Comparison of ENCODE assay signal across 31 cellular contexts in the genomic region with DNA sequence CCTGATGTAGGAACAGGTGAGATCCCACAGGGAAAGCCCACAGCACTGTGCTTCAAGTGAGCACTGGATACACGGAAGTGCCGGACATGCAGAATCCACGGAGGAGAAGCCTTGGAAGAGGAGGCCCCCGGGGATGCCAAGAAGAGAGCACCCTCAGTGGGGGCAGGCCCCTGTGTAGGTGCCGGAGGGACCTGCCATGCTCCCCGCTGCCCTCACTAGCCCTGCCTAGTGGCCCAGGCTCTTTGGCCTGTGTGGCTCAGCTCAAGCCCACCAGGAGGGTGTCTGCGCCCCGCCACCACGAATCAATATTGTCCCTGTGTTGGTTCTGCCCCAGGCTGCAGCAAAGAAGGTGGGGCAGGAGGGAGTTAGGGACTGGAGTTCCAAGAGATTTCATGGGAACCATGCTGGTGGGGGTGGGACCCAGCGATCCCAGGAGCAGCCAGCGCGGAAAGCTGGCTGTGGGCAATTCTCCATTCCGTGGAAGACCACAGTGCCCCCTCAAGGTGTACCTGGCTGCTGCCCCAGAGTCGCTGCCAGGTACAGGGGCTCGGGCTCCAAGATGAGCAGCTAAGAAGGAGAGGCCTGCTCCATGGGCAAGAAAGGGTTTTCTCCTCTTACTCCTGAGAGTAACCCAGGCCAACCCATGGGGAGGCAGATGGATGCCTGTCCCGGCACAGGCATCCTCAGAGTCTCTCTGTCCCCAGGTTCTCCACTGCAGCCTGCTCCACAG. TPM values are rescaled to one million over a fixed set of nuclear protein-coding genes. Genes with fewer than 3 reads are reported as not detected.
"Had no signal": no experiment of that assay in that cellular context is flagged by ENCODE, and none has a peak within 500 bp of the region (broad histone marks: within the 10 kb centered on the region; RNA-seq: fewer than 3 reads in every experiment).

No MANE protein-coding gene starts in this region.

- H3K79me2 ChIP-seq: parathyroid adenoma had no signal

- H3K9ac ChIP-seq: parathyroid adenoma had no signal

- H3K36me3 Mint-ChIP-seq: activated naive CD4-positive, alpha-beta T cell treated with anti-CD3 and anti-CD28 coated beads, Interleukin-2, amount 50 U/mL, for 24 hours; mesothelial cell of epicardium; stimulated activated memory B cell treated with anti-CD40 and anti-IgM and Interleukin-4, amounts not matched to agents 10 μg/mL and 1 μg/mL and 100 μg/mL, for 72 hours had no signal

- H3K4me1 ChIP-seq: parathyroid adenoma had no signal

- H3K4me3 Mint-ChIP-seq: activated B cell treated with CpG ODN at 0.5 μM for 24 hours; activated naive CD4-positive, alpha-beta T cell treated with anti-CD3 and anti-CD28 coated beads, Interleukin-2, amount 50 U/mL, for 24 hours; activated naive CD8-positive, alpha-beta T cell treated with anti-CD3 and anti-CD28 coated beads, Interleukin-2, amount 50 U/mL, for 24 hours; mesothelial cell of epicardium; naive B cell; stimulated activated memory B cell treated with anti-CD40 and anti-IgM and Interleukin-4, amounts not matched to agents 10 μg/mL and 1 μg/mL and 100 μg/mL, for 72 hours; stimulated activated naive CD8-positive, alpha-beta T cell treated with anti-CD3 and anti-CD28 coated beads, Interleukin-15, amount 100 ng/mL, for 72 hours had no signal

- H2AFZ ChIP-seq: parathyroid adenoma had no signal

- H3K27ac ChIP-seq: gastrocnemius medialis, parathyroid adenoma, psoas muscle, sigmoid colon, upper lobe of right lung had no signal

- H3K27ac Mint-ChIP-seq: activated B cell treated with CpG ODN at 0.5 μM for 24 hours; activated naive CD4-positive, alpha-beta T cell treated with anti-CD3 and anti-CD28 coated beads, Interleukin-2, amount 50 U/mL, for 24 hours; activated naive CD8-positive, alpha-beta T cell treated with anti-CD3 and anti-CD28 coated beads, Interleukin-2, amount 50 U/mL, for 24 hours; activated T-helper 2 cell treated with anti-CD3 and anti-CD28 coated beads, Interferon-gamma antibody, Interleukin-2, Interleukin-4, amounts not matched to agents 10 μg/mL and 5 μg/mL and 100 μg/mL, durations not matched to agents 14 hours and 24 hours and 36 hours; mesothelial cell of epicardium; stimulated activated memory B cell treated with anti-CD40 and anti-IgM and Interleukin-4, amounts not matched to agents 10 μg/mL and 1 μg/mL and 100 μg/mL, for 72 hours; stimulated activated naive CD8-positive, alpha-beta T cell treated with anti-CD3 and anti-CD28 coated beads, Interleukin-15, amount 100 ng/mL, for 72 hours had no signal

- H3K9me3 Mint-ChIP-seq: activated B cell treated with CpG ODN at 0.5 μM for 24 hours; activated naive CD4-positive, alpha-beta T cell treated with anti-CD3 and anti-CD28 coated beads, Interleukin-2, amount 50 U/mL, for 24 hours; activated naive CD8-positive, alpha-beta T cell treated with anti-CD3 and anti-CD28 coated beads, Interleukin-2, amount 50 U/mL, for 24 hours; activated T-helper 2 cell treated with anti-CD3 and anti-CD28 coated beads, Interferon-gamma antibody, Interleukin-2, Interleukin-4, amounts not matched to agents 10 μg/mL and 5 μg/mL and 100 μg/mL, durations not matched to agents 14 hours and 24 hours and 36 hours; mesothelial cell of epicardium; stimulated activated naive CD8-positive, alpha-beta T cell treated with anti-CD3 and anti-CD28 coated beads, Interleukin-15, amount 100 ng/mL, for 72 hours had no signal

- H3K4me3 ChIP-seq: gastrocnemius medialis, psoas muscle, sigmoid colon, upper lobe of right lung had no signal

- H3K9me3 ChIP-seq: gastrocnemius medialis, psoas muscle, sigmoid colon, upper lobe of right lung had no signal

- DNase-seq: activated B cell treated with CpG ODN at 0.5 μM for 24 hours; activated CD4-positive, alpha-beta T cell treated with anti-CD3 and anti-CD28 coated beads for 48 hours; activated CD4-positive, alpha-beta T cell treated with anti-CD3 and anti-CD28 coated beads, Interleukin-2, amount 50 U/mL, for 48 hours; activated naive CD8-positive, alpha-beta T cell treated with anti-CD3 and anti-CD28 coated beads, Interleukin-2, amount 50 U/mL, for 24 hours; amygdala; central memory CD4-positive, alpha-beta T cell; dermis blood vessel endothelial cell; effector CD8-positive, alpha-beta T cell; erythroblast; gastrocnemius medialis; glutamatergic neuron; left ventricle myocardium superior; naive B cell; occipital lobe; psoas muscle; small intestine; stimulated activated CD4-positive, alpha-beta T cell treated with anti-CD3 and anti-CD28 coated beads, Interleukin-4, amount 100 ng/mL, for 24 hours; stimulated activated CD8-positive, alpha-beta memory T cell treated with anti-CD3 and anti-CD28 coated beads, Interleukin-4, amount 100 ng/mL, for 48 hours; stimulated activated naive CD8-positive, alpha-beta T cell treated with anti-CD3 and anti-CD28 coated beads, Interleukin-15, amount 100 ng/mL, for 72 hours; substantia nigra; T-helper 2 cell; upper lobe of right lung had no signal

- ATAC-seq: activated naive CD8-positive, alpha-beta T cell treated with anti-CD3 and anti-CD28 coated beads, Interleukin-2, amount 50 U/mL, for 24 hours; gastrocnemius medialis; left ventricle myocardium superior; psoas muscle; stimulated activated memory B cell treated with anti-CD40 and anti-IgM and Interleukin-4, amounts not matched to agents 10 μg/mL and 1 μg/mL and 100 μg/mL, for 72 hours; stimulated activated naive CD8-positive, alpha-beta T cell treated with anti-CD3 and anti-CD28 coated beads, Interleukin-15, amount 100 ng/mL, for 72 hours; upper lobe of right lung had no signal

- H3K36me3 ChIP-seq: gastrocnemius medialis, sigmoid colon, upper lobe of right lung had no signal

RNA-seq across cellular contexts. Expression of a gene that starts 34.9 kb away (rescaled TPM):
- total RNA-seq: activated B cell treated with CpG ODN at 0.5 μM for 24 hours; activated CD8-positive, alpha-beta memory T cell treated with anti-CD3 and anti-CD28 coated beads for 36 hours; activated T-helper 2 cell treated with anti-CD3 and anti-CD28 coated beads, Interferon-gamma antibody, Interleukin-2, Interleukin-4, amounts not matched to agents 10 μg/mL and 5 μg/mL and 100 μg/mL, durations not matched to agents 14 hours and 24 hours and 36 hours; dermis blood vessel endothelial cell; lung microvascular endothelial cell; mesothelial cell of epicardium; occipital lobe; upper lobe of right lung had no signal
- polyA plus RNA-seq: neural cell had no signal
